Comparison of ENCODE assay signal across 2 cellular contexts in the genomic region with DNA sequence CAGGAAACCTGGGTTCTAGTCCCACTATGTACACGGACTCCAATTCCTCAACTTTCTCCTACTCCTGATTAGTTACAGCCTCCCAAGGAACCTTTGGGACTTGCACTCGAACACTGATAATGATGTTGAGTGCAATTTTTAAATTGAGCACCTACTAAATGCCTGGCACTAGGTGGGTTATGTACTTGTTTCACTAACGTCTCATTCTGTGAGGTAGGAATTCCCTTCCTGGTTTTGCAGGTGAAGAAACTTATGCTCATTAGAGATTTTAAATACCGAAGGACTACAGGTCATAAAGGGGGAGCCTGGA.
TF ChIP-seq lines count a peak whose summit lies in the region.

No MANE protein-coding gene starts in this region.

TF ChIP-seq in A549, 52 proteins besides CTCF, POLR2A, EP300 and RAD21 (continued from another document):
- 0 out of 2 replicates have a peak, but pooled peaks have one; percentile 4 for TF ChIP-seq E2F6 (IDR thresholded peaks at IDR 0.05; ENCODE audit: borderline replicate concordance, low read depth)
TF ChIP-seq in A549: peak in this region for 1.

TF ChIP-seq in HCT116, 20 proteins besides CTCF, POLR2A, EP300 and RAD21:
- TF ChIP-seq, protein P1, sequence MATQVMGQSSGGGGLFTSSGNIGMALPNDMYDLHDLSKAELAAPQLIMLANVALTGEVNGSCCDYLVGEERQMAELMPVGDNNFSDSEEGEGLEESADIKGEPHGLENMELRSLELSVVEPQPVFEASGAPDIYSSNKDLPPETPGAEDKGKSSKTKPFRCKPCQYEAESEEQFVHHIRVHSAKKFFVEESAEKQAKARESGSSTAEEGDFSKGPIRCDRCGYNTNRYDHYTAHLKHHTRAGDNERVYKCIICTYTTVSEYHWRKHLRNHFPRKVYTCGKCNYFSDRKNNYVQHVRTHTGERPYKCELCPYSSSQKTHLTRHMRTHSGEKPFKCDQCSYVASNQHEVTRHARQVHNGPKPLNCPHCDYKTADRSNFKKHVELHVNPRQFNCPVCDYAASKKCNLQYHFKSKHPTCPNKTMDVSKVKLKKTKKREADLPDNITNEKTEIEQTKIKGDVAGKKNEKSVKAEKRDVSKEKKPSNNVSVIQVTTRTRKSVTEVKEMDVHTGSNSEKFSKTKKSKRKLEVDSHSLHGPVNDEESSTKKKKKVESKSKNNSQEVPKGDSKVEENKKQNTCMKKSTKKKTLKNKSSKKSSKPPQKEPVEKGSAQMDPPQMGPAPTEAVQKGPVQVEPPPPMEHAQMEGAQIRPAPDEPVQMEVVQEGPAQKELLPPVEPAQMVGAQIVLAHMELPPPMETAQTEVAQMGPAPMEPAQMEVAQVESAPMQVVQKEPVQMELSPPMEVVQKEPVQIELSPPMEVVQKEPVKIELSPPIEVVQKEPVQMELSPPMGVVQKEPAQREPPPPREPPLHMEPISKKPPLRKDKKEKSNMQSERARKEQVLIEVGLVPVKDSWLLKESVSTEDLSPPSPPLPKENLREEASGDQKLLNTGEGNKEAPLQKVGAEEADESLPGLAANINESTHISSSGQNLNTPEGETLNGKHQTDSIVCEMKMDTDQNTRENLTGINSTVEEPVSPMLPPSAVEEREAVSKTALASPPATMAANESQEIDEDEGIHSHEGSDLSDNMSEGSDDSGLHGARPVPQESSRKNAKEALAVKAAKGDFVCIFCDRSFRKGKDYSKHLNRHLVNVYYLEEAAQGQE (IDR thresholded peaks at IDR 0.05; ENCODE audit: low read depth) = no peak
- TF ChIP-seq, protein P2, sequence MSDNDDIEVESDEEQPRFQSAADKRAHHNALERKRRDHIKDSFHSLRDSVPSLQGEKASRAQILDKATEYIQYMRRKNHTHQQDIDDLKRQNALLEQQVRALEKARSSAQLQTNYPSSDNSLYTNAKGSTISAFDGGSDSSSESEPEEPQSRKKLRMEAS (IDR thresholded peaks at IDR 0.05) = no peak
- TF ChIP-seq EZH2 (IDR thresholded peaks at IDR 0.05) = no peak
- no peak for TF ChIP-seq ELF1 (IDR thresholded peaks at IDR 0.05; ENCODE audit: borderline replicate concordance, low read depth)
- TF ChIP-seq EGR1 (IDR thresholded peaks at IDR 0.05; ENCODE audit: low read depth) = no peak
- TF ChIP-seq YY1 (IDR thresholded peaks at IDR 0.05; ENCODE audit: extremely low read depth, insufficient replicate concordance, low read depth, low read length) = no peak
- TF ChIP-seq CBX3 (IDR thresholded peaks at IDR 0.05; ENCODE audit: low read depth) = no peak
